In genomic region chr10:17563452-17563851, GRCh38 we compare ENCODE assay signal across 2 cellular contexts.
TF ChIP-seq lines count a peak whose summit lies in the region.

No MANE protein-coding gene starts in this region.

TF ChIP-seq in GM23338, 12 proteins besides CTCF, POLR2A, EP300 and RAD21:
- TF ChIP-seq EZH2phosphoT487 (IDR thresholded peaks at IDR 0.05; ENCODE audit: unreplicated experiment) (no peak), POLR2AphosphoS5 (IDR thresholded peaks at IDR 0.05; ENCODE audit: low read depth) (no peak), EZH2 (IDR thresholded peaks at IDR 0.05; ENCODE audit: low read depth, unreplicated experiment) (no peak), ZNF462 (CRISPR knock-in tag; IDR thresholded peaks at IDR 0.05) (no peak), STAT1 (IDR thresholded peaks at IDR 0.05; ENCODE audit: unreplicated experiment) (no peak), ZNF331 (CRISPR knock-in tag; IDR thresholded peaks at IDR 0.05; ENCODE audit: low read depth) (no peak), NANOG (IDR thresholded peaks at IDR 0.05; ENCODE audit: borderline replicate concordance) (no peak), JUNB (IDR thresholded peaks at IDR 0.05; ENCODE audit: unreplicated experiment) (no peak), ZNF114 (CRISPR knock-in tag; IDR thresholded peaks at IDR 0.05) (no peak), CREB1 (CRISPR knock-in tag; IDR thresholded peaks at IDR 0.05; ENCODE audit: low read depth) (no peak), ETS1 (IDR thresholded peaks at IDR 0.05) (no peak), REST (IDR thresholded peaks at IDR 0.05; ENCODE audit: unreplicated experiment) (no peak)

TF ChIP-seq in K562, 482 proteins besides CTCF, POLR2A, EP300 and RAD21 (continues in another document):
- TF ChIP-seq, protein P1, sequence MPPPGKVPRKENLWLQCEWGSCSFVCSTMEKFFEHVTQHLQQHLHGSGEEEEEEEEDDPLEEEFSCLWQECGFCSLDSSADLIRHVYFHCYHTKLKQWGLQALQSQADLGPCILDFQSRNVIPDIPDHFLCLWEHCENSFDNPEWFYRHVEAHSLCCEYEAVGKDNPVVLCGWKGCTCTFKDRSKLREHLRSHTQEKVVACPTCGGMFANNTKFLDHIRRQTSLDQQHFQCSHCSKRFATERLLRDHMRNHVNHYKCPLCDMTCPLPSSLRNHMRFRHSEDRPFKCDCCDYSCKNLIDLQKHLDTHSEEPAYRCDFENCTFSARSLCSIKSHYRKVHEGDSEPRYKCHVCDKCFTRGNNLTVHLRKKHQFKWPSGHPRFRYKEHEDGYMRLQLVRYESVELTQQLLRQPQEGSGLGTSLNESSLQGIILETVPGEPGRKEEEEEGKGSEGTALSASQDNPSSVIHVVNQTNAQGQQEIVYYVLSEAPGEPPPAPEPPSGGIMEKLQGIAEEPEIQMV (tag; conservative IDR thresholded peaks at IDR 0.05; ENCODE audit: low read depth): peak; percentile 89
- TF ChIP-seq CBX1 (IDR thresholded peaks at IDR 0.05; ENCODE audit: low read depth) (no peak), MIER1 (IDR thresholded peaks at IDR 0.05; ENCODE audit: low read depth) (no peak), ZBTB5 (IDR thresholded peaks at IDR 0.05) (no peak), ELF4 (CRISPR knock-in tag; IDR thresholded peaks at IDR 0.05) (no peak), ZNF124 (CRISPR knock-in tag; IDR thresholded peaks at IDR 0.05) (no peak), NR4A1 (CRISPR knock-in tag; IDR thresholded peaks at IDR 0.05) (no peak), NR4A1 (tag; IDR thresholded peaks at IDR 0.05) (peak; percentile 93), NFE2 (IDR thresholded peaks at IDR 0.05; ENCODE audit: low read depth) (0 out of 2 replicates have a peak, but pooled peaks have one; percentile 20), HNRNPH1 (optimal IDR thresholded peaks at IDR 0.05; ENCODE audit: low read depth, low read length) (no peak), GATAD2B (IDR thresholded peaks at IDR 0.05; ENCODE audit: borderline replicate concordance) (no peak), FOXP1 (CRISPR knock-in tag; IDR thresholded peaks at IDR 0.05) (no peak), ZNF586 (CRISPR knock-in tag; conservative IDR thresholded peaks at IDR 0.05) (no peak), BCOR (IDR thresholded peaks at IDR 0.05) (no peak), POLR2AphosphoS5 (IDR thresholded peaks at IDR 0.05; ENCODE audit: control insufficient read depth, insufficient read depth, low read depth, low read length) (no peak), THAP12 (CRISPR knock-in tag; IDR thresholded peaks at IDR 0.05) (no peak), MEIS2 (IDR thresholded peaks at IDR 0.05; ENCODE audit: partially characterized antibody) (no peak), RFX7 (CRISPR knock-in tag; IDR thresholded peaks at IDR 0.05) (no peak), XRCC3 (IDR thresholded peaks at IDR 0.05) (no peak), ZKSCAN1 (IDR thresholded peaks at IDR 0.05; ENCODE audit: low read depth, low read length) (no peak), MCM3 (IDR thresholded peaks at IDR 0.05) (no peak), ZBTB17 (CRISPR knock-in tag; IDR thresholded peaks at IDR 0.05) (no peak), IRF2 (CRISPR knock-in tag; IDR thresholded peaks at IDR 0.05) (no peak), ZNF280B (CRISPR knock-in tag; IDR thresholded peaks at IDR 0.05) (no peak), ZHX1 (conservative IDR thresholded peaks at IDR 0.05; ENCODE audit: low read length) (no peak), CBX2 (IDR thresholded peaks at IDR 0.05; ENCODE audit: insufficient read depth, low read length, poor library complexity, severe bottlenecking) (no peak), PHF21A (IDR thresholded peaks at IDR 0.05; ENCODE audit: borderline replicate concordance, low read depth) (no peak), CC2D1A (IDR thresholded peaks at IDR 0.05) (no peak), HDAC2 (IDR thresholded peaks at IDR 0.05) (no peak), XRCC5 (IDR thresholded peaks at IDR 0.05; ENCODE audit: low read depth, low read length) (no peak), ILF3 (IDR thresholded peaks at IDR 0.05; ENCODE audit: borderline replicate concordance) (no peak), TFAP4 (CRISPR knock-in tag; IDR thresholded peaks at IDR 0.05; ENCODE audit: borderline replicate concordance) (no peak), CUX1 (CRISPR knock-in tag; IDR thresholded peaks at IDR 0.05) (no peak), ZNF384 (IDR thresholded peaks at IDR 0.05; ENCODE audit: low read depth, low read length) (no peak), NFRKB (IDR thresholded peaks at IDR 0.05; ENCODE audit: low read depth) (no peak), KAT8 (IDR thresholded peaks at IDR 0.05; ENCODE audit: low read depth) (no peak), MYC (IDR thresholded peaks at IDR 0.05; ENCODE audit: low read depth, low read length) (no peak), MYC (CRISPR knock-in tag; IDR thresholded peaks at IDR 0.05; ENCODE audit: borderline replicate concordance, low read depth) (no peak), GABPB2 (CRISPR knock-in tag; conservative IDR thresholded peaks at IDR 0.05) (no peak), NR0B1 (IDR thresholded peaks at IDR 0.05; ENCODE audit: partially characterized antibody) (no peak), SMAD1 (IDR thresholded peaks at IDR 0.05; ENCODE audit: low read depth, low read length, partially characterized antibody) (no peak), ARID2 (IDR thresholded peaks at IDR 0.05) (no peak)
- TF ChIP-seq, protein P2, sequence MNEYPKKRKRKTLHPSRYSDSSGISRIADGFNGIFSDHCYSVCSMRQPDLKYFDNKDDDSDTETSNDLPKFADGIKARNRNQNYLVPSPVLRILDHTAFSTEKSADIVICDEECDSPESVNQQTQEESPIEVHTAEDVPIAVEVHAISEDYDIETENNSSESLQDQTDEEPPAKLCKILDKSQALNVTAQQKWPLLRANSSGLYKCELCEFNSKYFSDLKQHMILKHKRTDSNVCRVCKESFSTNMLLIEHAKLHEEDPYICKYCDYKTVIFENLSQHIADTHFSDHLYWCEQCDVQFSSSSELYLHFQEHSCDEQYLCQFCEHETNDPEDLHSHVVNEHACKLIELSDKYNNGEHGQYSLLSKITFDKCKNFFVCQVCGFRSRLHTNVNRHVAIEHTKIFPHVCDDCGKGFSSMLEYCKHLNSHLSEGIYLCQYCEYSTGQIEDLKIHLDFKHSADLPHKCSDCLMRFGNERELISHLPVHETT (CRISPR knock-in tag; conservative IDR thresholded peaks at IDR 0.05 in 1 of 2, IDR thresholded peaks at IDR 0.05 in 1 of 2): peak in 1 of 2 experiments; percentile 67; a peak in 2 of 4 replicates
- TF ChIP-seq, protein P3, sequence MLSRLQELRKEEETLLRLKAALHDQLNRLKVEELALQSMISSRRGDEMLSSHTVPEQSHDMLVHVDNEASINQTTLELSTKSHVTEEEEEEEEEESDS (CRISPR knock-in tag; IDR thresholded peaks at IDR 0.05): no peak
